ENCODE assay signal across 1 cellular context in the genomic region with DNA sequence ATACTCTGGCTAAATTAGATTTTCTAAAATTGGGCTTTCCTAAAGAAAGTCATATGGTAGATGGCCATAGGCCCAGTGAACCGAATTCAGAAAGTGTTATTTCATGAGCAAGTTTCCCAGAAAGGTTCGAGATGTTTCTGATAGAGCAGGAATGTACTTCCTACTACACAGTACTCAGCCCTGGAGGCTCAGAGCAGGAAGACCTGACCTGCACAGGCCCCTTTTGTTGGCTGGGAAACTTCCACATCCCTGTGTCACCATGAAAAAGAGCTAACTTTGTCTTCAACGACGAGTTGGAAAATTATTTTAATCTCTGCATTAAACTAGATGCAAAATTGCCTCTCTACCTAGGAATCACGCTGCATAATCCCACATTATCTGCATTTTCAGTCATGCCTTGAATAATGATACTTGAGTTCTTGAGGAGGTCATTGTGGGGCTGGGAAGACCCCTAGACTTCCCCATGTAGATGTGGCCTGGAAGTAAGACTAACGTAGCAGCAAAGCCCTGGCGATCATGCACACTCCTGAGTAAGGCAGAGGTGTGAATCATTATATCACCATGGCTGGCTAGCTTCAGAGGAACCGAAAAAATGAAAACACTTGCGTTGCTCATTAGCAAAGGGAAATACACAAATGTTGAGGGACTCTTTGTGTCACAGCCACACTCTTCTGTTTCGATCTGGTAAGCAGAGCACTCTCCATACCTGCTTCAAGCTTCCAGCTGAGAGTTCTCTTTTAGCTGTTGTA.
TF ChIP-seq lines count a peak whose summit lies in the region.

No MANE protein-coding gene starts in this region.

TF ChIP-seq in GM12878, 131 proteins besides CTCF, POLR2A, EP300 and RAD21 (continued from another document and continues in another):
- TF ChIP-seq, protein P1, sequence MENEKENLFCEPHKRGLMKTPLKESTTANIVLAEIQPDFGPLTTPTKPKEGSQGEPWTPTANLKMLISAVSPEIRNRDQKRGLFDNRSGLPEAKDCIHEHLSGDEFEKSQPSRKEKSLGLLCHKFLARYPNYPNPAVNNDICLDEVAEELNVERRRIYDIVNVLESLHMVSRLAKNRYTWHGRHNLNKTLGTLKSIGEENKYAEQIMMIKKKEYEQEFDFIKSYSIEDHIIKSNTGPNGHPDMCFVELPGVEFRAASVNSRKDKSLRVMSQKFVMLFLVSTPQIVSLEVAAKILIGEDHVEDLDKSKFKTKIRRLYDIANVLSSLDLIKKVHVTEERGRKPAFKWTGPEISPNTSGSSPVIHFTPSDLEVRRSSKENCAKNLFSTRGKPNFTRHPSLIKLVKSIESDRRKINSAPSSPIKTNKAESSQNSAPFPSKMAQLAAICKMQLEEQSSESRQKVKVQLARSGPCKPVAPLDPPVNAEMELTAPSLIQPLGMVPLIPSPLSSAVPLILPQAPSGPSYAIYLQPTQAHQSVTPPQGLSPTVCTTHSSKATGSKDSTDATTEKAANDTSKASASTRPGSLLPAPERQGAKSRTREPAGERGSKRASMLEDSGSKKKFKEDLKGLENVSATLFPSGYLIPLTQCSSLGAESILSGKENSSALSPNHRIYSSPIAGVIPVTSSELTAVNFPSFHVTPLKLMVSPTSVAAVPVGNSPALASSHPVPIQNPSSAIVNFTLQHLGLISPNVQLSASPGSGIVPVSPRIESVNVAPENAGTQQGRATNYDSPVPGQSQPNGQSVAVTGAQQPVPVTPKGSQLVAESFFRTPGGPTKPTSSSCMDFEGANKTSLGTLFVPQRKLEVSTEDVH (IDR thresholded peaks at IDR 0.05; ENCODE audit: low read depth, partially characterized antibody): peak; percentile 62
- TF ChIP-seq SPI1 (IDR thresholded peaks at IDR 0.05; ENCODE audit: borderline replicate concordance, insufficient read depth, low read depth, low read length) (peak; percentile 91), MTA3 (IDR thresholded peaks at IDR 0.05; ENCODE audit: borderline replicate concordance, low read length) (peak; percentile 74; the same call in 1 of the 2 replicates), CBX3 (IDR thresholded peaks at IDR 0.05; ENCODE audit: borderline replicate concordance, low read depth) (no peak), SRF (IDR thresholded peaks at IDR 0.05; ENCODE audit: low read depth in 2 of 2, low read length in 2 of 2) (no peak), TBL1XR1 (IDR thresholded peaks at IDR 0.05; ENCODE audit: low read depth, low read length) (peak; percentile 92), POLR2AphosphoS2 (IDR thresholded peaks at IDR 0.05; ENCODE audit: low read depth, low read length) (no peak), CREB1 (IDR thresholded peaks at IDR 0.05; ENCODE audit: low read depth) (peak; percentile 59), CEBPB (IDR thresholded peaks at IDR 0.05; ENCODE audit: borderline replicate concordance in 1 of 2, low read depth in 2 of 2, low read length in 2 of 2) (peak in 1 of 2 experiments; percentile 40; a peak in 1 of 4 replicates), SUPT20H (IDR thresholded peaks at IDR 0.05; ENCODE audit: borderline replicate concordance, control insufficient read depth, low read depth, low read length) (no peak), HDGF (IDR thresholded peaks at IDR 0.05) (no peak), NBN (IDR thresholded peaks at IDR 0.05) (peak; percentile 97; the same call in 1 of the 2 replicates), IKZF1 (conservative IDR thresholded peaks at IDR 0.05) (peak; percentile 96), EED (IDR thresholded peaks at IDR 0.05; ENCODE audit: low read depth) (peak; percentile 89), MTA2 (IDR thresholded peaks at IDR 0.05; ENCODE audit: low read depth) (peak; percentile 100), LARP7 (IDR thresholded peaks at IDR 0.05) (no peak), MYC (IDR thresholded peaks at IDR 0.05; ENCODE audit: insufficient read depth, insufficient read length, insufficient replicate concordance, low read length, severe bottlenecking) (no peak), SREBF2 (IDR thresholded peaks at IDR 0.05; ENCODE audit: low read length) (no peak), CREM (IDR thresholded peaks at IDR 0.05; ENCODE audit: low read depth) (peak; percentile 84), HCFC1 (IDR thresholded peaks at IDR 0.05; ENCODE audit: low read length) (no peak)
- TF ChIP-seq, protein P2, sequence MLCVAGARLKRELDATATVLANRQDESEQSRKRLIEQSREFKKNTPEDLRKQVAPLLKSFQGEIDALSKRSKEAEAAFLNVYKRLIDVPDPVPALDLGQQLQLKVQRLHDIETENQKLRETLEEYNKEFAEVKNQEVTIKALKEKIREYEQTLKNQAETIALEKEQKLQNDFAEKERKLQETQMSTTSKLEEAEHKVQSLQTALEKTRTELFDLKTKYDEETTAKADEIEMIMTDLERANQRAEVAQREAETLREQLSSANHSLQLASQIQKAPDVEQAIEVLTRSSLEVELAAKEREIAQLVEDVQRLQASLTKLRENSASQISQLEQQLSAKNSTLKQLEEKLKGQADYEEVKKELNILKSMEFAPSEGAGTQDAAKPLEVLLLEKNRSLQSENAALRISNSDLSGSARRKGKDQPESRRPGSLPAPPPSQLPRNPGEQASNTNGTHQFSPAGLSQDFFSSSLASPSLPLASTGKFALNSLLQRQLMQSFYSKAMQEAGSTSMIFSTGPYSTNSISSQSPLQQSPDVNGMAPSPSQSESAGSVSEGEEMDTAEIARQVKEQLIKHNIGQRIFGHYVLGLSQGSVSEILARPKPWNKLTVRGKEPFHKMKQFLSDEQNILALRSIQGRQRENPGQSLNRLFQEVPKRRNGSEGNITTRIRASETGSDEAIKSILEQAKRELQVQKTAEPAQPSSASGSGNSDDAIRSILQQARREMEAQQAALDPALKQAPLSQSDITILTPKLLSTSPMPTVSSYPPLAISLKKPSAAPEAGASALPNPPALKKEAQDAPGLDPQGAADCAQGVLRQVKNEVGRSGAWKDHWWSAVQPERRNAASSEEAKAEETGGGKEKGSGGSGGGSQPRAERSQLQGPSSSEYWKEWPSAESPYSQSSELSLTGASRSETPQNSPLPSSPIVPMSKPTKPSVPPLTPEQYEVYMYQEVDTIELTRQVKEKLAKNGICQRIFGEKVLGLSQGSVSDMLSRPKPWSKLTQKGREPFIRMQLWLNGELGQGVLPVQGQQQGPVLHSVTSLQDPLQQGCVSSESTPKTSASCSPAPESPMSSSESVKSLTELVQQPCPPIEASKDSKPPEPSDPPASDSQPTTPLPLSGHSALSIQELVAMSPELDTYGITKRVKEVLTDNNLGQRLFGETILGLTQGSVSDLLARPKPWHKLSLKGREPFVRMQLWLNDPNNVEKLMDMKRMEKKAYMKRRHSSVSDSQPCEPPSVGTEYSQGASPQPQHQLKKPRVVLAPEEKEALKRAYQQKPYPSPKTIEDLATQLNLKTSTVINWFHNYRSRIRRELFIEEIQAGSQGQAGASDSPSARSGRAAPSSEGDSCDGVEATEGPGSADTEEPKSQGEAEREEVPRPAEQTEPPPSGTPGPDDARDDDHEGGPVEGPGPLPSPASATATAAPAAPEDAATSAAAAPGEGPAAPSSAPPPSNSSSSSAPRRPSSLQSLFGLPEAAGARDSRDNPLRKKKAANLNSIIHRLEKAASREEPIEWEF (IDR thresholded peaks at IDR 0.05; ENCODE audit: insufficient replicate concordance, low read depth, low read length): no peak
- TF ChIP-seq, protein P3, sequence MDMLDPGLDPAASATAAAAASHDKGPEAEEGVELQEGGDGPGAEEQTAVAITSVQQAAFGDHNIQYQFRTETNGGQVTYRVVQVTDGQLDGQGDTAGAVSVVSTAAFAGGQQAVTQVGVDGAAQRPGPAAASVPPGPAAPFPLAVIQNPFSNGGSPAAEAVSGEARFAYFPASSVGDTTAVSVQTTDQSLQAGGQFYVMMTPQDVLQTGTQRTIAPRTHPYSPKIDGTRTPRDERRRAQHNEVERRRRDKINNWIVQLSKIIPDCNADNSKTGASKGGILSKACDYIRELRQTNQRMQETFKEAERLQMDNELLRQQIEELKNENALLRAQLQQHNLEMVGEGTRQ (IDR thresholded peaks at IDR 0.05; ENCODE audit: borderline replicate concordance, low read depth, low read length): no peak
- TF ChIP-seq, protein P4, sequence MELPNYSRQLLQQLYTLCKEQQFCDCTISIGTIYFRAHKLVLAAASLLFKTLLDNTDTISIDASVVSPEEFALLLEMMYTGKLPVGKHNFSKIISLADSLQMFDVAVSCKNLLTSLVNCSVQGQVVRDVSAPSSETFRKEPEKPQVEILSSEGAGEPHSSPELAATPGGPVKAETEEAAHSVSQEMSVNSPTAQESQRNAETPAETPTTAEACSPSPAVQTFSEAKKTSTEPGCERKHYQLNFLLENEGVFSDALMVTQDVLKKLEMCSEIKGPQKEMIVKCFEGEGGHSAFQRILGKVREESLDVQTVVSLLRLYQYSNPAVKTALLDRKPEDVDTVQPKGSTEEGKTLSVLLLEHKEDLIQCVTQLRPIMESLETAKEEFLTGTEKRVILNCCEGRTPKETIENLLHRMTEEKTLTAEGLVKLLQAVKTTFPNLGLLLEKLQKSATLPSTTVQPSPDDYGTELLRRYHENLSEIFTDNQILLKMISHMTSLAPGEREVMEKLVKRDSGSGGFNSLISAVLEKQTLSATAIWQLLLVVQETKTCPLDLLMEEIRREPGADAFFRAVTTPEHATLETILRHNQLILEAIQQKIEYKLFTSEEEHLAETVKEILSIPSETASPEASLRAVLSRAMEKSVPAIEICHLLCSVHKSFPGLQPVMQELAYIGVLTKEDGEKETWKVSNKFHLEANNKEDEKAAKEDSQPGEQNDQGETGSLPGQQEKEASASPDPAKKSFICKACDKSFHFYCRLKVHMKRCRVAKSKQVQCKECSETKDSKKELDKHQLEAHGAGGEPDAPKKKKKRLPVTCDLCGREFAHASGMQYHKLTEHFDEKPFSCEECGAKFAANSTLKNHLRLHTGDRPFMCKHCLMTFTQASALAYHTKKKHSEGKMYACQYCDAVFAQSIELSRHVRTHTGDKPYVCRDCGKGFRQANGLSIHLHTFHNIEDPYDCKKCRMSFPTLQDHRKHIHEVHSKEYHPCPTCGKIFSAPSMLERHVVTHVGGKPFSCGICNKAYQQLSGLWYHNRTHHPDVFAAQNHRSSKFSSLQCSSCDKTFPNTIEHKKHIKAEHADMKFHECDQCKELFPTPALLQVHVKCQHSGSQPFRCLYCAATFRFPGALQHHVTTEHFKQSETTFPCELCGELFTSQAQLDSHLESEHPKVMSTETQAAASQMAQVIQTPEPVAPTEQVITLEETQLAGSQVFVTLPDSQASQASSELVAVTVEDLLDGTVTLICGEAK (IDR thresholded peaks at IDR 0.05; ENCODE audit: borderline replicate concordance): no peak; the same call in 1 of the 2 replicates
- TF ChIP-seq, protein P5, sequence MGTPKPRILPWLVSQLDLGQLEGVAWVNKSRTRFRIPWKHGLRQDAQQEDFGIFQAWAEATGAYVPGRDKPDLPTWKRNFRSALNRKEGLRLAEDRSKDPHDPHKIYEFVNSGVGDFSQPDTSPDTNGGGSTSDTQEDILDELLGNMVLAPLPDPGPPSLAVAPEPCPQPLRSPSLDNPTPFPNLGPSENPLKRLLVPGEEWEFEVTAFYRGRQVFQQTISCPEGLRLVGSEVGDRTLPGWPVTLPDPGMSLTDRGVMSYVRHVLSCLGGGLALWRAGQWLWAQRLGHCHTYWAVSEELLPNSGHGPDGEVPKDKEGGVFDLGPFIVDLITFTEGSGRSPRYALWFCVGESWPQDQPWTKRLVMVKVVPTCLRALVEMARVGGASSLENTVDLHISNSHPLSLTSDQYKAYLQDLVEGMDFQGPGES (IDR thresholded peaks at IDR 0.05): no peak
- TF ChIP-seq, protein P6, sequence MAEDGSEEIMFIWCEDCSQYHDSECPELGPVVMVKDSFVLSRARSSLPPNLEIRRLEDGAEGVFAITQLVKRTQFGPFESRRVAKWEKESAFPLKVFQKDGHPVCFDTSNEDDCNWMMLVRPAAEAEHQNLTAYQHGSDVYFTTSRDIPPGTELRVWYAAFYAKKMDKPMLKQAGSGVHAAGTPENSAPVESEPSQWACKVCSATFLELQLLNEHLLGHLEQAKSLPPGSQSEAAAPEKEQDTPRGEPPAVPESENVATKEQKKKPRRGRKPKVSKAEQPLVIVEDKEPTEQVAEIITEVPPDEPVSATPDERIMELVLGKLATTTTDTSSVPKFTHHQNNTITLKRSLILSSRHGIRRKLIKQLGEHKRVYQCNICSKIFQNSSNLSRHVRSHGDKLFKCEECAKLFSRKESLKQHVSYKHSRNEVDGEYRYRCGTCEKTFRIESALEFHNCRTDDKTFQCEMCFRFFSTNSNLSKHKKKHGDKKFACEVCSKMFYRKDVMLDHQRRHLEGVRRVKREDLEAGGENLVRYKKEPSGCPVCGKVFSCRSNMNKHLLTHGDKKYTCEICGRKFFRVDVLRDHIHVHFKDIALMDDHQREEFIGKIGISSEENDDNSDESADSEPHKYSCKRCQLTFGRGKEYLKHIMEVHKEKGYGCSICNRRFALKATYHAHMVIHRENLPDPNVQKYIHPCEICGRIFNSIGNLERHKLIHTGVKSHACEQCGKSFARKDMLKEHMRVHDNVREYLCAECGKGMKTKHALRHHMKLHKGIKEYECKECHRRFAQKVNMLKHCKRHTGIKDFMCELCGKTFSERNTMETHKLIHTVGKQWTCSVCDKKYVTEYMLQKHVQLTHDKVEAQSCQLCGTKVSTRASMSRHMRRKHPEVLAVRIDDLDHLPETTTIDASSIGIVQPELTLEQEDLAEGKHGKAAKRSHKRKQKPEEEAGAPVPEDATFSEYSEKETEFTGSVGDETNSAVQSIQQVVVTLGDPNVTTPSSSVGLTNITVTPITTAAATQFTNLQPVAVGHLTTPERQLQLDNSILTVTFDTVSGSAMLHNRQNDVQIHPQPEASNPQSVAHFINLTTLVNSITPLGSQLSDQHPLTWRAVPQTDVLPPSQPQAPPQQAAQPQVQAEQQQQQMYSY (CRISPR knock-in tag; IDR thresholded peaks at IDR 0.05): no peak
- TF ChIP-seq, protein P7, sequence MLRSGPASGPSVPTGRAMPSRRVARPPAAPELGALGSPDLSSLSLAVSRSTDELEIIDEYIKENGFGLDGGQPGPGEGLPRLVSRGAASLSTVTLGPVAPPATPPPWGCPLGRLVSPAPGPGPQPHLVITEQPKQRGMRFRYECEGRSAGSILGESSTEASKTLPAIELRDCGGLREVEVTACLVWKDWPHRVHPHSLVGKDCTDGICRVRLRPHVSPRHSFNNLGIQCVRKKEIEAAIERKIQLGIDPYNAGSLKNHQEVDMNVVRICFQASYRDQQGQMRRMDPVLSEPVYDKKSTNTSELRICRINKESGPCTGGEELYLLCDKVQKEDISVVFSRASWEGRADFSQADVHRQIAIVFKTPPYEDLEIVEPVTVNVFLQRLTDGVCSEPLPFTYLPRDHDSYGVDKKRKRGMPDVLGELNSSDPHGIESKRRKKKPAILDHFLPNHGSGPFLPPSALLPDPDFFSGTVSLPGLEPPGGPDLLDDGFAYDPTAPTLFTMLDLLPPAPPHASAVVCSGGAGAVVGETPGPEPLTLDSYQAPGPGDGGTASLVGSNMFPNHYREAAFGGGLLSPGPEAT (IDR thresholded peaks at IDR 0.05; ENCODE audit: low read depth): peak; percentile 99
